7 cellular contexts compared by ENCODE assay signal in genomic region chr3:184332370-184333090, GRCh38. TPM values are rescaled to one million over a fixed set of nuclear protein-coding genes. Genes with fewer than 3 reads are reported as not detected.
DNase-seq lines count a peak whose midpoint lies in the region; ATAC-seq and TF ChIP-seq lines count a peak whose summit lies in the region.

No MANE protein-coding gene starts in this region.

- H3K4me3 ChIP-seq in fibroblast of the aortic adventitia (ENCODE audit: low read depth, low read length) (no peak overlapping the region), skeletal muscle satellite cell (ENCODE audit: low read length) (no peak overlapping the region)

- H3K4me2 ChIP-seq in skeletal muscle satellite cell (ENCODE audit: low read length), result peak overlapping the region; percentile 33

- peaks cover 74% of the 10 kb centered on the region for H3K36me3 ChIP-seq in skeletal muscle satellite cell (ENCODE audit: insufficient read depth, low read length)

- H3K4me3 Mint-ChIP-seq in activated B cell treated with CpG ODN at 0.5 μM for 24 hours, result no peak overlapping the region

- POLR2A ChIA-PET in activated B cell treated with CpG ODN at 0.5 μM for 24 hours (lab: Charles Lee), result no interaction called here

- H3K27ac Mint-ChIP-seq in activated B cell treated with CpG ODN at 0.5 μM for 24 hours, result peak overlapping the region; percentile 56

- TF ChIP-seq CTCF in activated B cell treated with CpG ODN at 0.5 μM for 24 hours (IDR thresholded peaks at IDR 0.05) (no peak), fibroblast of the aortic adventitia (IDR thresholded peaks at IDR 0.05; ENCODE audit: insufficient read depth, low read length) (peak; percentile 2)

- CTCF ChIA-PET in activated B cell treated with CpG ODN at 0.5 μM for 24 hours (lab: Charles Lee), result no interaction called here

- ATAC-seq in activated B cell treated with CpG ODN at 0.5 μM for 24 hours (ENCODE audit: low read depth), result no peak

- no peaks in the 10 kb centered on the region for H3K9me3 ChIP-seq in skeletal muscle satellite cell (replicated peaks; ENCODE audit: low read length)

- no peaks in the 10 kb centered on the region for H3K9me3 Mint-ChIP-seq in activated B cell treated with CpG ODN at 0.5 μM for 24 hours

- peaks cover 76% of the 10 kb centered on the region for H3K36me3 Mint-ChIP-seq in activated B cell treated with CpG ODN at 0.5 μM for 24 hours (ENCODE audit: low read depth)

- H3K9ac ChIP-seq in skeletal muscle satellite cell (ENCODE audit: low read depth, low read length), result peak overlapping the region; percentile 19

- H3K27me3 Mint-ChIP-seq in activated B cell treated with CpG ODN at 0.5 μM for 24 hours, result peaks cover 1% of the 10 kb centered on the region

- H3K27me3 ChIP-seq in skeletal muscle satellite cell (ENCODE audit: control insufficient read depth, insufficient read depth, low read length), result no peaks in the 10 kb centered on the region

- DNase-seq in HCEC 1CT (peak; percentile 92), activated B cell treated with CpG ODN at 0.5 μM for 24 hours (no peak), fibroblast of the aortic adventitia (ENCODE audit: low read depth) (peak; percentile 85), NCI-H187 treated with DMSO at 0.1 percent for 48 hours (lab: John Stamatoyannopoulos, UW) (no peak), NAMALWA (ENCODE audit: low spot score) (no peak), SIG-M5 treated with dmso at 0.1 percent for 504 hours (lab: John Stamatoyannopoulos, UW; ENCODE audit: unreplicated experiment) (no peak)

- peaks cover 25% of the 10 kb centered on the region for H3K4me1 Mint-ChIP-seq in activated B cell treated with CpG ODN at 0.5 μM for 24 hours

- intact Hi-C loops in activated B cell treated with CpG ODN at 0.5 μM for 24 hours (cut with micrococcal nuclease), result no loop called here

- peaks cover 60% of the 10 kb centered on the region for H3K4me1 ChIP-seq in skeletal muscle satellite cell (ENCODE audit: control insufficient read depth, insufficient read depth, low read length)

RNA-seq across cellular contexts. Expression of gene FAM131A, which starts 4.9 kb away (rescaled TPM):
- total RNA-seq in activated B cell treated with CpG ODN at 0.5 μM for 24 hours (4.5 and 5.3 TPM in 2 replicates), fibroblast of the aortic adventitia (ENCODE audit: low replicate concordance) (14.0 and 19.1 TPM in 2 replicates)
- total RNA-seq in skeletal muscle satellite cell (2012; rRNA removed), result 18.8 TPM in 2 replicates

RNA-seq across cellular contexts. Expression of gene EIF4G1, which starts 18.1 kb away (rescaled TPM):
- total RNA-seq in activated B cell treated with CpG ODN at 0.5 μM for 24 hours, result 292 and 319 TPM in 2 replicates
- total RNA-seq in fibroblast of the aortic adventitia (ENCODE audit: low replicate concordance), result 234 and 292 TPM in 2 replicates
- total RNA-seq in skeletal muscle satellite cell (2012; rRNA removed), result 257 and 270 TPM in 2 replicates

RNA-seq across cellular contexts. Expression of gene CLCN2, which starts 28.9 kb away (rescaled TPM):
- total RNA-seq in activated B cell treated with CpG ODN at 0.5 μM for 24 hours (3.4 and 3.5 TPM in 2 replicates), fibroblast of the aortic adventitia (ENCODE audit: low replicate concordance) (5.9 and 6.2 TPM in 2 replicates)
- total RNA-seq in skeletal muscle satellite cell (2012; rRNA removed), result 4.4 and 5.3 TPM in 2 replicates

RNA-seq across cellular contexts. Expression of gene POLR2H, which starts 29.0 kb away (rescaled TPM):
- total RNA-seq in activated B cell treated with CpG ODN at 0.5 μM for 24 hours, result 49.3 and 60.5 TPM in 2 replicates
- total RNA-seq in fibroblast of the aortic adventitia (ENCODE audit: low replicate concordance), result 70.1 and 127 TPM in 2 replicates
- total RNA-seq in skeletal muscle satellite cell (2012; rRNA removed), result 107 and 163 TPM in 2 replicates

RNA-seq across cellular contexts. Expression of gene PSMD2, which starts 33.5 kb away (rescaled TPM):
- 206 and 210 TPM in 2 replicates for total RNA-seq in activated B cell treated with CpG ODN at 0.5 μM for 24 hours
- 129 and 333 TPM in 2 replicates for total RNA-seq in fibroblast of the aortic adventitia (ENCODE audit: low replicate concordance)
- total RNA-seq in skeletal muscle satellite cell (2012; rRNA removed), result 494 and 672 TPM in 2 replicates

Comparison
In these comparisons a context has a peak if more than half of its experiments do, and no peak if none do; other contexts are left out.
1. DNase-seq: peak in HCEC 1CT (single experiment) and fibroblast of the aortic adventitia (single experiment); none in activated B cell treated with CpG ODN at 0.5 μM for 24 hours (single experiment), NCI-H187 treated with DMSO at 0.1 percent for 48 hours (single experiment), NAMALWA (single experiment) and SIG-M5 treated with dmso at 0.1 percent for 504 hours (single experiment).